2 cellular contexts compared by ENCODE assay signal in genomic region chr2:15929008-15929407, GRCh38. TPM values are rescaled to one million over a fixed set of nuclear protein-coding genes. Genes with fewer than 3 reads are reported as not detected.
"Had no signal": no experiment of that assay in that cellular context is flagged by ENCODE, and none has a peak within 500 bp of the region (broad histone marks: within the 10 kb centered on the region; RNA-seq: fewer than 3 reads in every experiment).

No MANE protein-coding gene starts in this region.

RNA-seq across cellular contexts. Expression of gene MYCN, which starts 11.3 kb away (rescaled TPM):
- total RNA-seq: G401, GM12878 had no signal
- polyA plus RNA-seq: GM12878 had no signal
